In the genomic region with DNA sequence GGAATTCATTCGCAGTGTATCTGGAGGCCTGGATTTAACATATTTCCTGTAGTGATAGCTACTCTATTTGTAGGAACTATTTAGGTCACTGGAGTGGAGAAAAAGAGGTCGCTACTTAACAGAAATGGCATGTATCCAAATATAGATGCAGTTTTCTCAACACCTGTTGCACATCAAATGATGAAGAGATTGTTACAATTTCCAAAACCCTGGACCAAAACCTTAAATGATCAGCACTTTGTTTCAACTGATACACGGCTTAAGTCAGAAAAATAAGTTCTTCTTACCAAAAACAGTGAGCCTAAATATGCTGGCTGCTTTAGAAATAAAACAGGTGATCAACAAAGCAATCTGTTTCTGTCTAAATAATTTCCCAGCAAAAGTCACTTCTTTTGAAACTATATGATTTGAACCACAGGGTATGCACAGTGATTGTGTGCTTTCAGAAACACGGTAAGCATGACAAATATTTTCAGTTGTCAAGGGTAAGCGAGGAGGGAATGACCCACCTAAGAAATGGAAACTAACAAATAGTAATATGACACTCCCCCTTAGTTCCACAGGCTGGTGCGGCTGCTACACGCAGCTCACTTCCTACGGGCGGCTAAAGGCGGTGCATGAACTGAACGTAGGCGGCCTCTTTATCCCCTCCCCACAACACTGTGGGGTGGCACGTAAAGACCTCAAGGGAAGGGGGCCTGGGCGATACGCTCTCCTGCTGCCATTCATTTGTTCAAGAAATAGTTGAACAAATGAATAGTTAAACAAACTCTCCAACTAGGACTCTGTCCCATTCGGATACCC, we compare ENCODE assay signal across 8 cellular contexts. TPM values are rescaled to one million over a fixed set of nuclear protein-coding genes. Genes with fewer than 3 reads are reported as not detected.
DNase-seq lines count a peak whose midpoint lies in the region; ATAC-seq, FAIRE-seq and TF ChIP-seq lines count a peak whose summit lies in the region.

No MANE protein-coding gene starts in this region.

- peak; percentile 41 to 50 for TF ChIP-seq POLR2A in Peyer's patch (IDR thresholded peaks at IDR 0.05)
- peak; percentile 70 for TF ChIP-seq POLR2A in transverse colon (IDR thresholded peaks at IDR 0.05)

- no peaks in the 10 kb centered on the region for H3K36me3 ChIP-seq in CD8-positive, alpha-beta T cell (ENCODE audit: insufficient read depth, low read length)
- no peaks in the 10 kb centered on the region for H3K36me3 ChIP-seq in Peyer's patch
- no peaks in the 10 kb centered on the region for H3K36me3 ChIP-seq in pancreas
- no peaks in the 10 kb centered on the region for H3K36me3 ChIP-seq in transverse colon

- H3K9me3 Mint-ChIP-seq in CD8-positive, alpha-beta T cell, result no peaks in the 10 kb centered on the region

- intact Hi-C loops in CD8-positive, alpha-beta T cell (cut with DNase I, micrococcal nuclease), result loop anchor here (1.0 to 10.0 kb wide), 11 partner anchors 34 to 1776 kb away; a partner anchor contains a TSS
- intact Hi-C loops in pancreas (cut with DNase I) (no loop called here), transverse colon (cut with DNase I; ENCODE audit: low total_unique reads) (no loop called here)

- H3K36me3 Mint-ChIP-seq in CD8-positive, alpha-beta T cell, result peaks cover 8% of the 10 kb centered on the region

- no peak for TF ChIP-seq EP300 in transverse colon (IDR thresholded peaks at IDR 0.05; ENCODE audit: low read depth)

- peaks cover 21% of the 10 kb centered on the region for H3K4me1 ChIP-seq in CD8-positive, alpha-beta T cell (ENCODE audit: insufficient read depth, low read length)
- H3K4me1 ChIP-seq in Peyer's patch (peaks cover 0 to 31% (median 3%) of the 10 kb centered on the region in 4 donors), pancreas (peaks cover under 1 to 35% (median 12%) of the 10 kb centered on the region in 3 donors), transverse colon (peaks cover 0 to 69% (median 45%) of the 10 kb centered on the region in 4 donors)

- H3K27me3 Mint-ChIP-seq in CD8-positive, alpha-beta T cell (ENCODE audit: low read depth), result peaks cover 5% of the 10 kb centered on the region

- peak; percentile 63 for ATAC-seq in CD8-positive, alpha-beta T cell
- peak; percentile 54 for ATAC-seq in GM19395 (IDR thresholded peaks at IDR 0.05; ENCODE audit: unreplicated experiment)
- peak; percentile 34 for ATAC-seq in HG03521 (IDR thresholded peaks at IDR 0.05; ENCODE audit: unreplicated experiment)
- peak; percentile 38 to 62 (median 60) for ATAC-seq in pancreas

- no peaks in the 10 kb centered on the region for H3K27me3 ChIP-seq in CD8-positive, alpha-beta T cell (ENCODE audit: insufficient read depth, low read length)
- H3K27me3 ChIP-seq in Peyer's patch (no peaks in the 10 kb centered on the region), pancreas (no peaks in the 10 kb centered on the region), transverse colon (no peaks in the 10 kb centered on the region)

- peak overlapping the region; percentile 86 for H3K27ac ChIP-seq in CD8-positive, alpha-beta T cell (ENCODE audit: low read depth, low read length)
- H3K27ac ChIP-seq in Peyer's patch (peak overlapping the region; percentile 88 to 97 (median 94)), pancreas (peak overlapping the region; percentile 94 to 97 (median 97)), transverse colon (peak overlapping the region; percentile 82 to 96 (median 92))

- TF ChIP-seq CTCF in CD8-positive, alpha-beta T cell (IDR thresholded peaks at IDR 0.05), result no peak
- peak in 2 of 6 experiments; percentile 19 to 24 for TF ChIP-seq CTCF in Peyer's patch (IDR thresholded peaks at IDR 0.05)
- TF ChIP-seq CTCF in pancreas (IDR thresholded peaks at IDR 0.05), result no peak
- peak in 2 of 5 experiments; percentile 40 to 51 for TF ChIP-seq CTCF in transverse colon (IDR thresholded peaks at IDR 0.05)

- in situ Hi-C loops in transverse colon (cut with MboI; ENCODE audit: low pct_ligation_motif_present in 1 of 4, low pct_unique_long_range_greater_than_20kb in 1 of 4, low sequenced_read_pairs in 3 of 4), result no loop called here

- DNase-seq in CD8-positive, alpha-beta T cell, result peak; percentile 42 to 82 (median 66)
- DNase-seq in Peyer's patch (peak in 2 of 3 donors; percentile 69 to 81), germinal center (ENCODE audit: low spot score) (peak; percentile 73), pancreas (peak in 5 of 6 donors; percentile 59 to 76 (median 65)), transverse colon (peak; percentile 72)
- peak; percentile 53 for DNase-seq in activated effector memory CD4-positive, alpha-beta T cell treated with Interleukin-2 at 50 U/mL for 16 hours

- no peak for FAIRE-seq in pancreas (lab: Jason Lieb, UNC)

- peak overlapping the region; percentile 97 for H3K4me3 Mint-ChIP-seq in CD8-positive, alpha-beta T cell

- POLR2A ChIA-PET in CD8-positive, alpha-beta T cell (lab: Charles Lee), result interaction anchor here (1.1 to 4.5 kb wide), 5 partner anchors 9 to 38 kb away, joined by 3 to 36 read pairs (median 4); no protein-coding TSS in a partner anchor

- H3K27ac Mint-ChIP-seq in CD8-positive, alpha-beta T cell, result peak overlapping the region; percentile 92

- peaks cover 51% of the 10 kb centered on the region for H3K4me1 Mint-ChIP-seq in CD8-positive, alpha-beta T cell (ENCODE audit: low read depth)

- H3K9me3 ChIP-seq in CD8-positive, alpha-beta T cell (ENCODE audit: low read length), result no peaks in the 10 kb centered on the region
- H3K9me3 ChIP-seq in Peyer's patch, result no peaks in the 10 kb centered on the region
- H3K9me3 ChIP-seq in pancreas, result no peaks in the 10 kb centered on the region
- H3K9me3 ChIP-seq in transverse colon, result no peaks in the 10 kb centered on the region

- WGBS in pancreas, 2 donors, result 1 to 2% methylated on average over 16 of the region's 16 CpGs
- WGBS in transverse colon (ENCODE audit: low coverage in 1 of 2), 2 donors, result 7 to 18% methylated on average over 6 to 16 of the region's 16 CpGs

- H3K4me3 ChIP-seq in CD8-positive, alpha-beta T cell (ENCODE audit: low read depth, low read length), result peak overlapping the region; percentile 77
- H3K4me3 ChIP-seq in Peyer's patch, result peak overlapping the region; percentile 90 to 96 (median 95)
- peak overlapping the region; percentile 79 to 97 (median 95) for H3K4me3 ChIP-seq in pancreas
- peak overlapping the region; percentile 67 to 94 (median 76) for H3K4me3 ChIP-seq in transverse colon

- CTCF ChIA-PET in CD8-positive, alpha-beta T cell (lab: Charles Lee), result interaction anchor here (0.9 to 2.1 kb wide), 5 partner anchors 18 to 66 kb away, joined by 3 to 11 read pairs (median 4); no protein-coding TSS in a partner anchor

RNA-seq across cellular contexts. Expression of a gene that starts 1.1 kb away (rescaled TPM):
- 10 to 100 TPM; 36.4 to 40.5 TPM for total RNA-seq in CD8-positive, alpha-beta T cell
- 10 to 100 TPM; 23.1 to 53.9 (median 34.9) TPM for total RNA-seq in Peyer's patch
- total RNA-seq in pancreas, result 10 to 100 TPM in 2 of 6 donors, 1 to 10 TPM in 4; 8.3 to 22.8 (median 8.6) TPM
- 1 to 10 TPM; 8.1 to 8.5 TPM for polyA plus RNA-seq in pancreas
- total RNA-seq in transverse colon, result 10 to 100 TPM; 16.9 to 55.4 (median 35.5) TPM

RNA-seq across cellular contexts. Expression of a gene that starts 49.6 kb away (rescaled TPM):
- not detected for total RNA-seq in CD8-positive, alpha-beta T cell
- total RNA-seq in Peyer's patch, result 1 to 10 TPM in 1 of 4 donors, not detected in 3; 1.5 TPM
- under 1 TPM in 1 of 6 donors, not detected in 5; 0.06 TPM for total RNA-seq in pancreas
- polyA plus RNA-seq in pancreas, result under 1 TPM in 1 of 2 donors, not detected in 1; 0.05 TPM
- total RNA-seq in transverse colon, result under 1 TPM in 1 of 4 donors, not detected in 3; 0.32 TPM

Comparison
In these comparisons a context has a peak if more than half of its experiments do, and no peak if none do; other contexts are left out.
1. Peak in every context shown above with its lines: DNase-seq, ATAC-seq, H3K4me3 ChIP-seq and H3K27ac ChIP-seq.
2. intact Hi-C loops: an anchor here in CD8-positive, alpha-beta T cell (1.0 to 10.0 kb wide); none called in pancreas and transverse colon.